ENCODE assay signal across 17 cellular contexts in genomic region chr6:106844930-106845329, GRCh38.
DNase-seq lines count a peak whose midpoint lies in the region; ATAC-seq and TF ChIP-seq lines count a peak whose summit lies in the region.
"Had no signal": no experiment of that assay in that cellular context is flagged by ENCODE, and none has a peak within 500 bp of the region (broad histone marks: within the 10 kb centered on the region; RNA-seq: fewer than 3 reads in every experiment).

No MANE protein-coding gene starts in this region.

- H3K9me3 ChIP-seq in OCI-LY7 (ENCODE audit: low read length) (0 out of 2 replicates have a peak, but pooled peaks cover 1% of the 10 kb centered on the region), ascending aorta (no peaks in the 10 kb centered on the region)
- H3K9me3 ChIP-seq: left ventricle myocardium inferior, neutrophil, spleen, vagina had no signal

- TF ChIP-seq CTCF in OCI-LY7 (conservative IDR thresholded peaks at IDR 0.05; ENCODE audit: low read length): no peak
- no peak for TF ChIP-seq CTCF in ascending aorta (IDR thresholded peaks at IDR 0.05)

- H4K20me1 ChIP-seq in OCI-LY7 (ENCODE audit: insufficient read depth, low read length): no peaks in the 10 kb centered on the region

- no peaks in the 10 kb centered on the region for H3K27me3 ChIP-seq in ascending aorta
- H3K27me3 ChIP-seq: neutrophil, spleen, vagina had no signal

- no peak overlapping the region for H2AFZ ChIP-seq in OCI-LY7 (ENCODE audit: low read length)

- intact Hi-C loops in OCI-LY7 (cut with micrococcal nuclease; ENCODE audit: unreplicated experiment) (no loop called here), ascending aorta (cut with DNase I) (no loop called here)

- peak; percentile 24 for DNase-seq in OCI-LY7 (ENCODE audit: low spot score)
- DNase-seq in activated effector memory CD4-positive, alpha-beta T cell treated with anti-CD3 and anti-CD28 coated beads, Interleukin-2, amount 50 U/mL, for 16 hours: no peak
- no peak for DNase-seq in HPDE6-E6E7 (ENCODE audit: extremely low spot score)
- DNase-seq in ascending aorta (ENCODE audit: low spot score in 2 of 2): no peak
- DNase-seq in activated gamma-delta T cell treated with Interleukin-2 at 50 U/mL for 16 hours: no peak
- DNase-seq: amniotic stem cell, C1 segment of cervical spinal cord, HFFc6, left ventricle myocardium inferior, NCI-H2227 treated with DMSO at 0.1 percent for 48 hours, RPMI8226, spleen had no signal

- peaks cover 29% of the 10 kb centered on the region for H3K4me1 ChIP-seq in OCI-LY7 (ENCODE audit: insufficient read depth, low read length, poor library complexity, severe bottlenecking)
- no peaks in the 10 kb centered on the region for H3K4me1 ChIP-seq in ascending aorta
- H3K4me1 ChIP-seq: left ventricle myocardium inferior, vagina had no signal

- BruUV-seq in OCI-LY7 (replicated peaks; lab: Mats Ljungman, UMichigan): no TSS peak

- H3K27ac ChIP-seq in OCI-LY7 (ENCODE audit: low read depth, low read length, poor library complexity, severe bottlenecking) (no peak overlapping the region), ascending aorta (no peak overlapping the region)
- H3K27ac ChIP-seq: left ventricle myocardium inferior, neutrophil, vagina had no signal

- H3K36me3 ChIP-seq in OCI-LY7 (ENCODE audit: insufficient read depth, low read length) (no peaks in the 10 kb centered on the region), ascending aorta (no peaks in the 10 kb centered on the region)
- H3K36me3 ChIP-seq: left ventricle myocardium inferior, neutrophil, spleen, vagina had no signal

- CTCF ChIA-PET in OCI-LY7 (lab: Charles Lee; ENCODE audit: unreplicated experiment): no interaction called here

- peak; percentile 86 for ATAC-seq in GM18517 (IDR thresholded peaks at IDR 0.05; ENCODE audit: unreplicated experiment)
- peak; percentile 68 for ATAC-seq in GM21390 (IDR thresholded peaks at IDR 0.05; ENCODE audit: unreplicated experiment)
- peak; percentile 75 for ATAC-seq in HG03039 (IDR thresholded peaks at IDR 0.05; ENCODE audit: unreplicated experiment)

- POLR2A ChIA-PET in OCI-LY7 (lab: Charles Lee): interaction anchor here (0.9 to 1.6 kb wide), 2 partner anchors 11 to 25 kb away, joined by 3 to 4 read pairs; no protein-coding TSS in a partner anchor

- no peak overlapping the region for H3K4me2 ChIP-seq in OCI-LY7 (ENCODE audit: low read length)

- H3K4me3 ChIP-seq in OCI-LY7 (ENCODE audit: low read depth, low read length, poor library complexity, severe bottlenecking) (no peak overlapping the region), ascending aorta (no peak overlapping the region)
- H3K4me3 ChIP-seq: left ventricle myocardium inferior, spleen, vagina had no signal

- H3K9me2 ChIP-seq in OCI-LY7 (ENCODE audit: insufficient read depth, low read length): no peaks in the 10 kb centered on the region

- H3K79me2 ChIP-seq in OCI-LY7 (ENCODE audit: insufficient read depth, low read depth, low read length): no peaks in the 10 kb centered on the region
